In the genomic region with DNA sequence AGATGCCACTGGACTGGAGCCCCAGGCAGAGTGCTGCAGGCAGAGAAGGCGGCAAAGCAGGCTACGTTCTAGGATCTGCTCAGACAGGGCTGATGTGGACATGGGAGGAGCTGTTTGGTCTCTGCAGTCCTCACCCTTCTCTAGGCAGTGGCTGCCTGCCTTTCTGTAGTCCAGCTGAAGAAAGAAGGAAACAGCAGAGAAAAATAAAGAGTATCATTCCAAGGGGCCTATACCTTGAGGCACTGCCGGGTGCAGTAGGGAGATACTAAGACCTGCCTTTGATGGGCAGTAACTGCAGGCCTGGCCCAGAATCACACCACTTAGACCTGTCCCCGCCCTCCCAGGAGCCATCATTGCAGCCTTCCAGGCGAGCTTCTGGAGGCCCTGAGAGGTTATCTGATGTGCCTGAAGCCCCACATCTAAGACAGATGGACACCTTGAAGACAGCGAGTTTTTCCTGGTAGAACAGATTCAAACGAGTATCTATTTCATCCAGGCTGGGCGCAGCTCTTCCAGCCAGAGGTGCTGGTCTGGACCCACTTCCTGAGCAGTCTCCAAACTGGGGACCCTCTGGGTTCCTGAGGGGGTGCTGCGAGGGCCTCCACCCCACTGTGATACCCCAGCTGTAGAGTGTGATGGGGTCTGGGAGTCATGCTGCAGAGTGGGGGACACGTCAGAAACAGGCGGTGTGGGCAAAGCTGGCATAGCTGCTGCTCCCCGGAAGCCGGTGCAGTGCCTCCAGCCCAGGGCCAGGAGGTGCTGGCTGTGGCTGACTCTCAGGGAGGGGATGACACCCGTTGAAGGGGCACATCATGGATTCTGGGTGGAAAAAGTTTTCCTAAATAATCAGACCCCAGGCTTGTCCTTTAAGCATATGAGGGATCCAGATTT, we compare ENCODE assay signal across 14 cellular contexts.
DNase-seq lines count a peak whose midpoint lies in the region; TF ChIP-seq lines count a peak whose summit lies in the region.
"Had no signal": no experiment of that assay in that cellular context is flagged by ENCODE, and none has a peak within 500 bp of the region (broad histone marks: within the 10 kb centered on the region; RNA-seq: fewer than 3 reads in every experiment).

No MANE protein-coding gene starts in this region.

- H3K4me1 Mint-ChIP-seq in activated T-cell treated with anti-CD3 and anti-CD28 coated beads, Interleukin-2, amount 50 U/mL, for 24 hours (ENCODE audit: low read depth) = peaks cover 2% of the 10 kb centered on the region
- H3K4me1 Mint-ChIP-seq in CD14-positive monocyte (no peaks in the 10 kb centered on the region), endothelial cell (ENCODE audit: unreplicated experiment) (peaks cover 4% of the 10 kb centered on the region), progenitor cell of endocrine pancreas (ENCODE audit: low read depth) (no peaks in the 10 kb centered on the region)

- peaks cover 63% of the 10 kb centered on the region for H3K27me3 Mint-ChIP-seq in activated T-cell treated with anti-CD3 and anti-CD28 coated beads, Interleukin-2, amount 50 U/mL, for 24 hours
- peaks cover 5 to 13% (median 9%) of the 10 kb centered on the region in 3 donors for H3K27me3 Mint-ChIP-seq in CD14-positive monocyte (ENCODE audit: low read depth in 3 of 3)
- H3K27me3 Mint-ChIP-seq in endothelial cell (ENCODE audit: unreplicated experiment) = peaks cover 19% of the 10 kb centered on the region
- peaks cover 30% of the 10 kb centered on the region for H3K27me3 Mint-ChIP-seq in progenitor cell of endocrine pancreas

- TF ChIP-seq CTCF in CD14-positive monocyte (IDR thresholded peaks at IDR 0.05) (no peak), endothelial cell (IDR thresholded peaks at IDR 0.05; ENCODE audit: unreplicated experiment) (no peak), progenitor cell of endocrine pancreas (IDR thresholded peaks at IDR 0.05; ENCODE audit: unreplicated experiment) (no peak)

- H3K9me3 Mint-ChIP-seq in activated T-cell treated with anti-CD3 and anti-CD28 coated beads, Interleukin-2, amount 50 U/mL, for 24 hours = peaks cover 2% of the 10 kb centered on the region
- H3K9me3 Mint-ChIP-seq in CD14-positive monocyte (peaks cover 0 to 22% (median 16%) of the 10 kb centered on the region in 7 donors), endothelial cell (ENCODE audit: unreplicated experiment) (peaks cover 6% of the 10 kb centered on the region), progenitor cell of endocrine pancreas (ENCODE audit: low read depth) (peaks cover 3% of the 10 kb centered on the region)

- H3K4me3 Mint-ChIP-seq in activated T-cell treated with anti-CD3 and anti-CD28 coated beads, Interleukin-2, amount 50 U/mL, for 24 hours = no peak overlapping the region
- H3K4me3 Mint-ChIP-seq in CD14-positive monocyte = no peak overlapping the region
- H3K4me3 Mint-ChIP-seq in endothelial cell (ENCODE audit: unreplicated experiment) = no peak overlapping the region
- no peak overlapping the region for H3K4me3 Mint-ChIP-seq in progenitor cell of endocrine pancreas (ENCODE audit: low read depth)

- no peak overlapping the region for H3K27ac Mint-ChIP-seq in activated T-cell treated with anti-CD3 and anti-CD28 coated beads, Interleukin-2, amount 50 U/mL, for 24 hours
- H3K27ac Mint-ChIP-seq in CD14-positive monocyte (no peak overlapping the region), endothelial cell (ENCODE audit: unreplicated experiment) (no peak overlapping the region), progenitor cell of endocrine pancreas (peak overlapping the region; percentile 27)

- H3K36me3 Mint-ChIP-seq in activated T-cell treated with anti-CD3 and anti-CD28 coated beads, Interleukin-2, amount 50 U/mL, for 24 hours (ENCODE audit: low read depth) = peaks cover 2% of the 10 kb centered on the region
- H3K36me3 Mint-ChIP-seq in CD14-positive monocyte = no peaks in the 10 kb centered on the region
- H3K36me3 Mint-ChIP-seq in endothelial cell (ENCODE audit: low read depth, unreplicated experiment) = peaks cover 9% of the 10 kb centered on the region
- H3K36me3 Mint-ChIP-seq in progenitor cell of endocrine pancreas (ENCODE audit: insufficient read depth) = no peaks in the 10 kb centered on the region

- DNase-seq in activated T-cell treated with anti-CD3 and anti-CD28 coated beads, Interleukin-2, amount 50 U/mL, for 1 hour = peak; percentile 5
- DNase-seq in activated T-cell treated with anti-CD3 and anti-CD28 coated beads, Interleukin-2, amount 50 U/mL, for 24 hours = no peak
- peak; percentile 22 for DNase-seq in CD14-positive monocyte (ENCODE audit: low spot score)
- peak; percentile 1 for DNase-seq in endothelial cell (ENCODE audit: low spot score)
- peak; percentile 3 for DNase-seq in progenitor cell of endocrine pancreas (ENCODE audit: low spot score, unreplicated experiment)
- DNase-seq in kidney glomerular epithelial cell (lab: John Stamatoyannopoulos, UW) = no peak
- no peak for DNase-seq in NCI-H82 treated with DMSO at 0.1 percent for 48 hours (lab: John Stamatoyannopoulos, UW; ENCODE audit: unreplicated experiment)
- DNase-seq in NCI-H226 = no peak
- DNase-seq: H7, MG63, NCI-H1105 treated with DMSO at 0.1 percent for 48 hours, NCI-H187 treated with DMSO at 0.1 percent for 48 hours, NCI-H446 treated with DMSO at 0.1 percent for 48 hours, NCI-H774 had no signal

- intact Hi-C loops in CD14-positive monocyte (cut with micrococcal nuclease) = no loop called here

Comparison
In these comparisons a context has a peak if more than half of its experiments do, and no peak if none do; other contexts are left out.
1. DNase-seq: peak in activated T-cell treated with anti-CD3 and anti-CD28 coated beads, Interleukin-2, amount 50 U/mL, for 1 hour (single experiment), CD14-positive monocyte (single experiment), endothelial cell (single experiment) and progenitor cell of endocrine pancreas (single experiment); none in activated T-cell treated with anti-CD3 and anti-CD28 coated beads, Interleukin-2, amount 50 U/mL, for 24 hours (single experiment), kidney glomerular epithelial cell (single experiment), NCI-H82 treated with DMSO at 0.1 percent for 48 hours (single experiment) and NCI-H226 (single experiment).